In genomic region chr10:8004469-8005000, GRCh38 we compare ENCODE assay signal across 2 cellular contexts.
TF ChIP-seq lines count a peak whose summit lies in the region.

No MANE protein-coding gene starts in this region.

TF ChIP-seq in A549, 52 proteins besides CTCF, POLR2A, EP300 and RAD21 (continued from another document):
- TF ChIP-seq, protein P1, sequence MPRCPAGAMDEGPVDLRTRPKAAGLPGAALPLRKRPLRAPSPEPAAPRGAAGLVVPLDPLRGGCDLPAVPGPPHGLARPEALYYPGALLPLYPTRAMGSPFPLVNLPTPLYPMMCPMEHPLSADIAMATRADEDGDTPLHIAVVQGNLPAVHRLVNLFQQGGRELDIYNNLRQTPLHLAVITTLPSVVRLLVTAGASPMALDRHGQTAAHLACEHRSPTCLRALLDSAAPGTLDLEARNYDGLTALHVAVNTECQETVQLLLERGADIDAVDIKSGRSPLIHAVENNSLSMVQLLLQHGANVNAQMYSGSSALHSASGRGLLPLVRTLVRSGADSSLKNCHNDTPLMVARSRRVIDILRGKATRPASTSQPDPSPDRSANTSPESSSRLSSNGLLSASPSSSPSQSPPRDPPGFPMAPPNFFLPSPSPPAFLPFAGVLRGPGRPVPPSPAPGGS (IDR thresholded peaks at IDR 0.05) = no peak
- TF ChIP-seq HOXB13 (CRISPR knock-in tag; IDR thresholded peaks at IDR 0.05; ENCODE audit: low read depth) (no peak), RFX5 (IDR thresholded peaks at IDR 0.05) (no peak), FOSB (CRISPR knock-in tag; IDR thresholded peaks at IDR 0.05) (no peak), MAZ (IDR thresholded peaks at IDR 0.05; ENCODE audit: borderline replicate concordance, low read depth, low read length) (no peak), GATA3 (IDR thresholded peaks at IDR 0.05; ENCODE audit: borderline replicate concordance) (no peak)

TF ChIP-seq in HEK293, 187 proteins besides CTCF, POLR2A, EP300 and RAD21 (continued from another document):
- TF ChIP-seq ZNF416 (tag by site-specific recombination; IDR thresholded peaks at IDR 0.05) (no peak), ZNF529 (tag by site-specific recombination; IDR thresholded peaks at IDR 0.05; ENCODE audit: insufficient replicate concordance) (no peak), ZNF558 (tag by site-specific recombination; IDR thresholded peaks at IDR 0.05) (peak; percentile 98), MYNN (tag by site-specific recombination; IDR thresholded peaks at IDR 0.05; ENCODE audit: borderline replicate concordance) (no peak), ATF2 (tag by site-specific recombination; IDR thresholded peaks at IDR 0.05; ENCODE audit: low read depth) (no peak), ZNF324 (tag by site-specific recombination; IDR thresholded peaks at IDR 0.05) (no peak)
